ENCODE assay signal across 11 cellular contexts in genomic region chr4:23904639-23905061, GRCh38. TPM values are rescaled to one million over a fixed set of nuclear protein-coding genes. Genes with fewer than 3 reads are reported as not detected.
DNase-seq lines count a peak whose midpoint lies in the region; ATAC-seq and TF ChIP-seq lines count a peak whose summit lies in the region.
"Had no signal": no experiment of that assay in that cellular context is flagged by ENCODE, and none has a peak within 500 bp of the region (broad histone marks: within the 10 kb centered on the region; RNA-seq: fewer than 3 reads in every experiment).

No MANE protein-coding gene starts in this region.

- H3K36me3 ChIP-seq in OCI-LY3 (replicated peaks; ENCODE audit: low read depth, low read length) (no peaks in the 10 kb centered on the region), left ventricle myocardium inferior (no peaks in the 10 kb centered on the region), prostate gland (no peaks in the 10 kb centered on the region)

- H3K27me3 ChIP-seq in OCI-LY3 (ENCODE audit: low read depth, low read length) = no peaks in the 10 kb centered on the region
- H3K27me3 ChIP-seq in left ventricle myocardium inferior (ENCODE audit: low read depth) = no peaks in the 10 kb centered on the region
- H3K27me3 ChIP-seq in prostate gland (replicated peaks; ENCODE audit: insufficient read depth) = no peaks in the 10 kb centered on the region

- ATAC-seq in GM19463 (IDR thresholded peaks at IDR 0.05; ENCODE audit: unreplicated experiment) = no peak
- ATAC-seq: activated naive CD8-positive, alpha-beta T cell treated with anti-CD3 and anti-CD28 coated beads, Interleukin-2, amount 50 U/mL, for 24 hours; stimulated activated naive CD8-positive, alpha-beta T cell treated with anti-CD3 and anti-CD28 coated beads, Interleukin-15, amount 100 ng/mL, for 72 hours had no signal

- no peak overlapping the region for H3K27ac ChIP-seq in OCI-LY3 (ENCODE audit: low read length)
- H3K27ac ChIP-seq in left ventricle myocardium inferior (replicated peaks) = peak overlapping the region; percentile 79
- peak overlapping the region in 1 of 2 donors; percentile 48 for H3K27ac ChIP-seq in prostate gland

- intact Hi-C loops in left ventricle myocardium inferior (cut with micrococcal nuclease) (no loop called here), prostate gland (cut with DNase I) (no loop called here)

- H3K4me1 ChIP-seq in OCI-LY3 (ENCODE audit: low read length) (no peaks in the 10 kb centered on the region; the same call in 1 of the 2 replicates), left ventricle myocardium inferior (peaks cover 34% of the 10 kb centered on the region), prostate gland (replicated peaks) (no peaks in the 10 kb centered on the region)

- H3K4me2 ChIP-seq in OCI-LY3 (ENCODE audit: low read length) = peak overlapping the region; percentile 16; the same call in 1 of the 2 replicates

- no peaks in the 10 kb centered on the region for H4K20me1 ChIP-seq in OCI-LY3 (ENCODE audit: insufficient read depth, low read length)

- H3K9me3 ChIP-seq in OCI-LY3 (ENCODE audit: insufficient read depth, low read length) (no peaks in the 10 kb centered on the region), left ventricle myocardium inferior (replicated peaks) (no peaks in the 10 kb centered on the region), prostate gland (no peaks in the 10 kb centered on the region)

- H3K4me3 ChIP-seq in OCI-LY3 (ENCODE audit: low read length) (no peak overlapping the region), left ventricle myocardium inferior (no peak overlapping the region), prostate gland (no peak overlapping the region)

- TF ChIP-seq POLR2A in prostate gland (IDR thresholded peaks at IDR 0.05) = no peak

- no peak overlapping the region for H2AFZ ChIP-seq in OCI-LY3 (ENCODE audit: low read depth, low read length)

- 41% methylated on average over 5 of the region's 5 CpGs for WGBS in prostate gland

- TF ChIP-seq CTCF in OCI-LY3 (IDR thresholded peaks at IDR 0.05; ENCODE audit: low read depth, low read length) = no peak
- TF ChIP-seq CTCF in left ventricle myocardium inferior (IDR thresholded peaks at IDR 0.05; ENCODE audit: borderline replicate concordance) = no peak
- no peak for TF ChIP-seq CTCF in prostate gland (IDR thresholded peaks at IDR 0.05)

- H3K79me2 ChIP-seq in OCI-LY3 (ENCODE audit: low read length) = no peaks in the 10 kb centered on the region

- H3K9ac ChIP-seq in OCI-LY3 (ENCODE audit: low read length) = no peak overlapping the region

- peak; percentile 47 for DNase-seq in NCI-H1105 (lab: John Stamatoyannopoulos, UW)
- no peak for DNase-seq in left ventricle myocardium inferior
- DNase-seq in prostate gland (ENCODE audit: low spot score) = peak; percentile 72
- DNase-seq in activated naive CD4-positive, alpha-beta T cell treated with Interleukin-2 at 50 U/mL for 16 hours = no peak
- DNase-seq in stimulated activated CD4-positive, alpha-beta T cell treated with anti-CD3 and anti-CD28 coated beads, Interleukin-1b, Interleukin-23, amount 100 ng/mL, for 48 hours = no peak
- DNase-seq: activated naive CD8-positive, alpha-beta T cell treated with anti-CD3 and anti-CD28 coated beads, Interleukin-2, amount 50 U/mL, for 24 hours; CD4-positive, CD25-positive, alpha-beta regulatory T cell; NCI-H446 treated with DMSO at 0.1 percent for 48 hours; stimulated activated naive CD8-positive, alpha-beta T cell treated with anti-CD3 and anti-CD28 coated beads, Interleukin-15, amount 100 ng/mL, for 72 hours had no signal

RNA-seq across cellular contexts. Expression of gene PPARGC1A, which starts 14.8 kb away (rescaled TPM):
- total RNA-seq in left ventricle myocardium inferior (108 TPM), prostate gland (10 to 100 TPM in 1 of 2 donors, 1 to 10 TPM in 1; 9.2 to 14.7 TPM)
- total RNA-seq: CD4-positive, CD25-positive, alpha-beta regulatory T cell had no signal

Comparison
In these comparisons a context has a peak if more than half of its experiments do, and no peak if none do; other contexts are left out.
1. DNase-seq: peak in NCI-H1105 (single experiment) and prostate gland (single experiment); none in left ventricle myocardium inferior (single experiment), activated naive CD4-positive, alpha-beta T cell treated with Interleukin-2 at 50 U/mL for 16 hours (single experiment) and stimulated activated CD4-positive, alpha-beta T cell treated with anti-CD3 and anti-CD28 coated beads, Interleukin-1b, Interleukin-23, amount 100 ng/mL, for 48 hours (single experiment).